Comparison of ENCODE assay signal across 10 cellular contexts in genomic region chr1:50605186-50605875, GRCh38.
DNase-seq lines count a peak whose midpoint lies in the region; ATAC-seq and TF ChIP-seq lines count a peak whose summit lies in the region.
"Had no signal": no experiment of that assay in that cellular context is flagged by ENCODE, and none has a peak within 500 bp of the region (broad histone marks: within the 10 kb centered on the region; RNA-seq: fewer than 3 reads in every experiment).

No MANE protein-coding gene starts in this region.

- no peaks in the 10 kb centered on the region for H3K79me2 ChIP-seq in osteoblast (ENCODE audit: insufficient read depth, low read length)

- H3K27ac ChIP-seq in osteoblast (ENCODE audit: low read depth, low read length), result no peak overlapping the region
- no peak overlapping the region for H3K27ac ChIP-seq in gastrocnemius medialis

- no peaks in the 10 kb centered on the region for H3K9me3 ChIP-seq in osteoblast (ENCODE audit: low read depth, low read length)
- H3K9me3 ChIP-seq in gastrocnemius medialis, result no peaks in the 10 kb centered on the region

- H3K4me2 ChIP-seq in osteoblast (ENCODE audit: insufficient read depth, low read length), result no peak overlapping the region

- no peaks in the 10 kb centered on the region for H3K36me3 Mint-ChIP-seq in chondrocyte (ENCODE audit: low read depth)
- H3K36me3 Mint-ChIP-seq: naive B cell had no signal

- H3K4me1 ChIP-seq in osteoblast (ENCODE audit: insufficient read depth, low read length) (peaks cover 18% of the 10 kb centered on the region), gastrocnemius medialis (no peaks in the 10 kb centered on the region)

- H3K4me1 Mint-ChIP-seq in chondrocyte (ENCODE audit: low read depth), result peaks cover 18% of the 10 kb centered on the region
- H3K4me1 Mint-ChIP-seq: T-cell had no signal

- peak; percentile 72 for TF ChIP-seq CTCF in chondrocyte (IDR thresholded peaks at IDR 0.05)
- TF ChIP-seq CTCF in osteoblast (IDR thresholded peaks at IDR 0.05; ENCODE audit: extremely low read depth, low read depth, low read length), result peak; percentile 58
- peak in 1 of 5 experiments; percentile 8 for TF ChIP-seq CTCF in gastrocnemius medialis (IDR thresholded peaks at IDR 0.05 in 4 of 5, conservative IDR thresholded peaks at IDR 0.05 in 1 of 5)

- no peaks in the 10 kb centered on the region for H3K27me3 Mint-ChIP-seq in chondrocyte (ENCODE audit: low read depth)
- H3K27me3 Mint-ChIP-seq: naive B cell, T-cell had no signal

- ATAC-seq in HG03095 (IDR thresholded peaks at IDR 0.05; ENCODE audit: unreplicated experiment) (no peak), gastrocnemius medialis (no peak)
- ATAC-seq: T-cell had no signal

- intact Hi-C loops in gastrocnemius medialis (cut with DNase I; ENCODE audit: low total_unique reads), result no loop called here

- no peaks in the 10 kb centered on the region for H4K20me1 ChIP-seq in osteoblast (ENCODE audit: insufficient read depth, low read length)

- no peak for TF ChIP-seq POLR2A in gastrocnemius medialis (IDR thresholded peaks at IDR 0.05)

- DNase-seq in DMS153 (lab: John Stamatoyannopoulos, UW) (peak; percentile 54), HEK293T (ENCODE audit: extremely low spot score) (peak; percentile 37), NCI-H460 (ENCODE audit: extremely low read depth, low read depth) (peak; percentile 32), chondrocyte (ENCODE audit: low spot score) (no peak), osteoblast (ENCODE audit: insufficient read length, low spot score, missing footprints) (peak; percentile 34), gastrocnemius medialis (no peak)
- no peak for DNase-seq in stimulated activated CD4-positive, alpha-beta T cell treated with anti-CD3 and anti-CD28 coated beads, Interleukin-1b, Interleukin-23, amount 100 ng/mL, for 48 hours
- DNase-seq: naive B cell had no signal

- no peak overlapping the region for H2AFZ ChIP-seq in osteoblast (ENCODE audit: low read length)

- H3K4me3 ChIP-seq in osteoblast (ENCODE audit: insufficient read depth, low read length) (no peak overlapping the region), gastrocnemius medialis (no peak overlapping the region)

- H3K36me3 ChIP-seq in osteoblast (ENCODE audit: insufficient read depth, low read length), result no peaks in the 10 kb centered on the region
- no peaks in the 10 kb centered on the region for H3K36me3 ChIP-seq in gastrocnemius medialis

- CTCF ChIA-PET in HEK293T (lab: Yijun Ruan, JAX), result interaction anchor here (0.6 to 1.5 kb wide), 4 partner anchors 33 to 619 kb away, joined by 3 to 7 read pairs (median 4); no protein-coding TSS in a partner anchor

- no peak overlapping the region for H3K27ac Mint-ChIP-seq in chondrocyte (ENCODE audit: unreplicated experiment)
- H3K27ac Mint-ChIP-seq: T-cell had no signal

- H3K9me3 Mint-ChIP-seq in chondrocyte (ENCODE audit: low read depth), result no peaks in the 10 kb centered on the region
- H3K9me3 Mint-ChIP-seq: naive B cell, T-cell had no signal

- POLR2A ChIA-PET in HEK293T (lab: Yijun Ruan, JAX), result no interaction called here

- in situ Hi-C loops in gastrocnemius medialis (cut with MboI; ENCODE audit: low sequenced_read_pairs in 4 of 4), result no loop called here

- no peak overlapping the region for H3K4me3 Mint-ChIP-seq in chondrocyte (ENCODE audit: unreplicated experiment)
- H3K4me3 Mint-ChIP-seq: naive B cell, T-cell had no signal

- H3K27me3 ChIP-seq in osteoblast (ENCODE audit: insufficient read depth, low read length), result no peaks in the 10 kb centered on the region
- no peaks in the 10 kb centered on the region for H3K27me3 ChIP-seq in gastrocnemius medialis

TF ChIP-seq in HEK293T, 16 proteins besides CTCF, POLR2A, EP300 and RAD21:
- TF ChIP-seq ELF4 (IDR thresholded peaks at IDR 0.05) (no peak), ARNT (IDR thresholded peaks at IDR 0.05) (no peak), FOXA1 (IDR thresholded peaks at IDR 0.05) (no peak), NFRKB (IDR thresholded peaks at IDR 0.05) (no peak), L3MBTL2 (conservative IDR thresholded peaks at IDR 0.05) (no peak), ZNF384 (IDR thresholded peaks at IDR 0.05) (no peak)

Comparison
In these comparisons a context has a peak if more than half of its experiments do, and no peak if none do; other contexts are left out.
1. DNase-seq: peak in DMS153 (single experiment), HEK293T (single experiment), NCI-H460 (single experiment) and osteoblast (single experiment); none in chondrocyte (single experiment), stimulated activated CD4-positive, alpha-beta T cell treated with anti-CD3 and anti-CD28 coated beads, Interleukin-1b, Interleukin-23, amount 100 ng/mL, for 48 hours (single experiment) and gastrocnemius medialis (0 of 2).